22 cellular contexts compared by ENCODE assay signal in genomic region chr6:4858194-4859028, GRCh38.
A peak's percentile ranks its signal among the peaks of the same experiment; 100 is the strongest.
DNase-seq lines count a peak whose midpoint lies in the region; ATAC-seq, FAIRE-seq and TF ChIP-seq lines count a peak whose summit lies in the region.
"Had no signal": no experiment of that assay in that cellular context is flagged by ENCODE, and none has a peak within 500 bp of the region (broad histone marks: within the 10 kb centered on the region; RNA-seq: fewer than 3 reads in every experiment).

No MANE protein-coding gene starts in this region.

- no peak for ATAC-seq in K562
- ATAC-seq in left lung, result peak; percentile 18
- ATAC-seq in GM18873 (IDR thresholded peaks at IDR 0.05; ENCODE audit: low FRiP score, unreplicated experiment), result no peak
- ATAC-seq in HG03442 (IDR thresholded peaks at IDR 0.05; ENCODE audit: unreplicated experiment), result no peak
- ATAC-seq: HCT116 had no signal

- no TSS peak for BruUV-seq in K562 (replicated peaks; lab: Mats Ljungman, UMichigan)

- intact Hi-C loops in K562 (cut with micrococcal nuclease) (loop anchor here (10.0 kb wide), 1 partner anchor 176 kb away; no protein-coding TSS in a partner anchor), left lung (cut with DNase I) (no loop called here)

- no peak for TF ChIP-seq CTCF in K562 (IDR thresholded peaks at IDR 0.05 in 2 of 3, conservative IDR thresholded peaks at IDR 0.05 in 1 of 3; ENCODE audit: insufficient read depth in 2 of 3, low read depth in 1 of 3, low read length in 3 of 3)
- TF ChIP-seq CTCF in left lung (IDR thresholded peaks at IDR 0.05), result no peak

- no peak overlapping the region for H3K4me2 ChIP-seq in K562 (ENCODE audit: insufficient read depth, low read length)

- H3K27me3 ChIP-seq in K562 (ENCODE audit: control insufficient read depth in 2 of 2, insufficient read depth in 2 of 2, low read length in 2 of 2) (no peaks in the 10 kb centered on the region), left lung (no peaks in the 10 kb centered on the region)
- H3K27me3 ChIP-seq: suprapubic skin had no signal

- no peak for FAIRE-seq in K562 (lab: Jason Lieb, UNC)
- FAIRE-seq: colon, endometrium had no signal

- CTCF ChIA-PET in K562 (lab: Yijun Ruan, JAX; ENCODE audit: low intra/inter-chr PET ratio), result no interaction called here

- TF ChIP-seq POLR2A in K562 (conservative IDR thresholded peaks at IDR 0.05), result no peak

- DNase-seq in CD1c-positive myeloid dendritic cell (ENCODE audit: extremely low spot score) (peak; percentile 50), Kasumi-1 (lab: John Stamatoyannopoulos, UW) (peak; percentile 12 to 19), K562 (ENCODE audit: extremely low read depth in 1 of 4, low spot score in 3 of 4) (no peak), left lung (no peak), DMS 273 (lab: John Stamatoyannopoulos, UW; ENCODE audit: unreplicated experiment) (no peak), cortex of kidney (lab: John Stamatoyannopoulos, UW) (no peak)
- DNase-seq: CD4-positive, alpha-beta memory T cell; DMS53; GF-D8; KG1; left ventricle myocardium inferior; NCI-H1092 treated with DMSO at 0.1 percent for 48 hours; NCI-H2081; NCI-H446; psoas muscle; stimulated activated CD4-positive, alpha-beta T cell treated with anti-CD3 and anti-CD28 coated beads, Interleukin-1b, Interleukin-23, amount 100 ng/mL, for 48 hours had no signal

- peaks cover 33% of the 10 kb centered on the region for H4K20me1 ChIP-seq in K562 (replicated peaks; ENCODE audit: control insufficient read depth, insufficient read depth, low read length)

- H3K79me2 ChIP-seq in K562 (ENCODE audit: control insufficient read depth, insufficient read depth, low read length), result peaks cover 87% of the 10 kb centered on the region

- peaks cover 8% of the 10 kb centered on the region for H3K9me1 ChIP-seq in K562 (ENCODE audit: control insufficient read depth, insufficient read depth, low read length)

- in situ Hi-C loops in K562 (cut with MboI), result no loop called here

- H3K36me3 ChIP-seq in K562 (ENCODE audit: control insufficient read depth, insufficient read depth, low read length), result no peaks in the 10 kb centered on the region
- no peaks in the 10 kb centered on the region for H3K36me3 ChIP-seq in left lung
- H3K36me3 ChIP-seq: left ventricle myocardium inferior, suprapubic skin had no signal

- H3K9me3 ChIP-seq in K562 (replicated peaks; ENCODE audit: control insufficient read depth, insufficient read depth, low read depth, low read length) (no peaks in the 10 kb centered on the region; the same call in 1 of the 2 replicates), left lung (peaks cover 0 to 2% of the 10 kb centered on the region in 2 donors)
- H3K9me3 ChIP-seq: psoas muscle had no signal

- H3K4me1 ChIP-seq in K562 (replicated peaks in 1 of 2; ENCODE audit: control insufficient read depth in 2 of 2, insufficient read depth in 2 of 2, low read length in 2 of 2) (peaks cover 10 to 21% of the 10 kb centered on the region in 2 experiments; a peak in 4 of 5 replicates), left lung (no peaks in the 10 kb centered on the region)

- POLR2A ChIA-PET in K562 (lab: Yijun Ruan, JAX), result interaction anchor here (0.7 to 1.4 kb wide), 5 partner anchors 8 to 13 kb away, joined by 3 to 4 read pairs (median 3); no protein-coding TSS in a partner anchor

- H3K4me3 ChIP-seq in K562 (no peak overlapping the region), left lung (no peak overlapping the region)
- H3K4me3 ChIP-seq: left ventricle myocardium inferior, psoas muscle, suprapubic skin had no signal

- WGBS in K562 (ENCODE audit: insufficient coverage, low coverage, missing lambda C conversion rate), result 77% methylated on average over 9 of the region's 9 CpGs

- H3K27ac ChIP-seq in K562 (ENCODE audit: extremely low read depth, low read depth, low read length) (no peak overlapping the region), left lung (no peak overlapping the region)
- H3K27ac ChIP-seq: left ventricle myocardium inferior, psoas muscle, suprapubic skin had no signal

- no peak overlapping the region for H2AFZ ChIP-seq in K562 (ENCODE audit: low read depth, low read length)

- no peak for TF ChIP-seq RAD21 in K562 (CRISPR knock-in tag; conservative IDR thresholded peaks at IDR 0.05 in 1 of 2, IDR thresholded peaks at IDR 0.05 in 1 of 2)

- no peak for TF ChIP-seq EP300 in K562 (IDR thresholded peaks at IDR 0.05; ENCODE audit: low read length)

- H3K9ac ChIP-seq in K562 (ENCODE audit: insufficient read depth in 1 of 2, low read depth in 2 of 2, low read length in 2 of 2), result peak overlapping the region in 1 of 2 experiments; percentile 61; a peak in 1 of 4 replicates

TF ChIP-seq in K562, 482 proteins besides CTCF, POLR2A, EP300 and RAD21:
- TF ChIP-seq CREB1 (IDR thresholded peaks at IDR 0.05), result no peak
- TF ChIP-seq CREB1 (CRISPR knock-in tag; IDR thresholded peaks at IDR 0.05), result no peak
- no peak for TF ChIP-seq ZNF431 (CRISPR knock-in tag; IDR thresholded peaks at IDR 0.05)
- peak; percentile 34; the same call in 1 of the 2 replicates for TF ChIP-seq SPI1 (IDR thresholded peaks at IDR 0.05; ENCODE audit: borderline replicate concordance, low read depth, low read length)
- no peak for TF ChIP-seq RUNX1 (IDR thresholded peaks at IDR 0.05; ENCODE audit: low read depth)
- no peak for TF ChIP-seq HMBOX1 (IDR thresholded peaks at IDR 0.05)
TF ChIP-seq in K562: peak in this region for 1.

Comparison
In these comparisons a context has a peak if more than half of its experiments do, and no peak if none do; other contexts are left out.
1. DNase-seq: peak in CD1c-positive myeloid dendritic cell (single experiment) and Kasumi-1 (2 of 2); none in K562 (0 of 4), left lung (0 of 2), DMS 273 (single experiment) and cortex of kidney (single experiment).